ENCODE assay signal across 21 cellular contexts in the genomic region with DNA sequence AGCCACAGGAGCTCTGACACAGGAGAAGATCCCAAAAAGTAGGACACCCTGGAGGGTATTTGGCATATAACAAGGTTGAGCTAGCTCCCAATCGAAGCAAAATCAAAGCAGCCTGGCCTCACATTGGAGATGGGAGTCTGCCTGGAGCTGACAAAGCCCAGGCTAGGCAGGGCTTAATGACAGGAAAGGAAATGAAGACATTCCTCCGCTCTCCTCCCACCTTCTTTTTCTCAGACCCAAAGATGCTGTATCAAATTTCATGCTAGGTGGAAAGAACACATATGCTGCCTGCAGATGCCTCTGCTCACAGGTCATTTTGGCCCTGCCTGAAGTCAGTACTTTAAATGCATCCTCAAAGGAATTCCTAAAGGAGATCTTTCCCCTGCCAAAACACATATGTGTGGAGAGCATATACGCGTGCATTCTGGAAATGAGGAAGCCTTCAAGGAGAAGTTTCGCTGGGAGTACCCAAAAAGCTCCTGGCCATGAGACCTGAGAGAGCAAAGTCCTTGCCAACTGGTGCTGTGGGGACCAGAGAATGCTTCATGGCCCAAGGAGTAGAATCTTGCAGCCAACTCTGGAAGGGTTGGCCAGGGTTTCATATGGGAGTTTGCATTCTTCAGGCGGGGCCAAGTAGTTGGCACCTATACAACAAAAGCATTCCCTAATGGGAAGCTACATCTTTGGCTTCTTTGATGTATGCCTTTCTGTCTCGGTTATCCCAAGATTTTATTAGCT.
A peak's percentile ranks its signal among the peaks of the same experiment; 100 is the strongest.
DNase-seq lines count a peak whose midpoint lies in the region; ATAC-seq and TF ChIP-seq lines count a peak whose summit lies in the region.
"Had no signal": no experiment of that assay in that cellular context is flagged by ENCODE, and none has a peak within 500 bp of the region (broad histone marks: within the 10 kb centered on the region; RNA-seq: fewer than 3 reads in every experiment).

No MANE protein-coding gene starts in this region.

- intact Hi-C loops in ascending aorta (cut with DNase I), result no loop called here

- H3K4me3 ChIP-seq in HUES48 (ENCODE audit: low read depth, low read length) (no peak overlapping the region), astrocyte of the cerebellum (ENCODE audit: low read depth, low read length) (no peak overlapping the region), iPS DF 6.9 (ENCODE audit: low read length) (no peak overlapping the region), trophoblast cell (ENCODE audit: low read depth, low read length) (no peak overlapping the region), ascending aorta (no peak overlapping the region)
- H3K4me3 ChIP-seq: mucosa of descending colon, thoracic aorta had no signal

- H2AFZ ChIP-seq in trophoblast cell (ENCODE audit: insufficient read depth, low read length, poor library complexity), result no peak overlapping the region

- H2BK12ac ChIP-seq in trophoblast cell (ENCODE audit: low read length), result no peak overlapping the region

- H3K4me2 ChIP-seq in trophoblast cell (ENCODE audit: low read length), result peak overlapping the region; percentile 26

- in situ Hi-C loops in astrocyte of the cerebellum (cut with HindIII; ENCODE audit: low sequenced_read_pairs), result no loop called here

- H3K4me1 ChIP-seq in HUES48 (ENCODE audit: control insufficient read depth, insufficient read depth, low read length) (peaks cover 34% of the 10 kb centered on the region), iPS DF 6.9 (ENCODE audit: control insufficient read depth, insufficient read depth, low read length) (peaks cover 4% of the 10 kb centered on the region; the same call in 1 of the 2 replicates), trophoblast cell (ENCODE audit: control insufficient read depth in 1 of 2, insufficient read depth in 2 of 2, low read length in 2 of 2) (peaks cover 4 to 8% of the 10 kb centered on the region in 2 experiments), ascending aorta (no peaks in the 10 kb centered on the region)

- no peaks in the 10 kb centered on the region for H3K79me1 ChIP-seq in trophoblast cell (ENCODE audit: low read length)

- DNase-seq in astrocyte of the cerebellum (ENCODE audit: low read depth) (peak; percentile 46), iPS DF 6.9 (ENCODE audit: low read depth, low spot score) (peak; percentile 29), trophoblast cell (no peak), ascending aorta (ENCODE audit: low spot score in 2 of 2) (no peak)
- no peak for DNase-seq in activated CD4-positive, alpha-beta T cell treated with anti-CD3 and anti-CD28 coated beads, Interleukin-2, amount 50 U/mL, for 48 hours
- DNase-seq: activated CD4-positive, alpha-beta memory T cell treated with anti-CD3 and anti-CD28 coated beads, Interleukin-2, amount 10 ng/mL, durations not matched to agents 7 days and 5 days; activated naive CD4-positive, alpha-beta T cell treated with anti-CD3 and anti-CD28 coated beads, Interleukin-2, amount 10 ng/mL, durations not matched to agents 7 days and 5 days; DMS79 treated with DMSO at 0.1 percent for 48 hours; KG1; left colon; mucosa of descending colon; NCI-H1092 treated with DMSO at 0.1 percent for 48 hours; NCI-H69; retina; SHP77 treated with DMSO at 0.1 percent for 48 hours; stimulated activated CD4-positive, alpha-beta T cell treated with anti-CD3 and anti-CD28 coated beads, Interleukin-12 subunit alpha, Interleukin-12 subunit beta, amount 100 ng/mL, for 4 hours had no signal

- H2BK120ac ChIP-seq in trophoblast cell (ENCODE audit: insufficient read depth, low read length, poor library complexity), result no peak overlapping the region

- H2AK5ac ChIP-seq in trophoblast cell (ENCODE audit: low read length), result no peak overlapping the region

- H3K9me3 ChIP-seq in HUES48 (ENCODE audit: control insufficient read depth, insufficient read depth, low read length) (no peaks in the 10 kb centered on the region), iPS DF 6.9 (ENCODE audit: control insufficient read depth, insufficient read depth, low read length) (no peaks in the 10 kb centered on the region), trophoblast cell (ENCODE audit: insufficient read depth, low read depth, low read length) (no peaks in the 10 kb centered on the region), ascending aorta (no peaks in the 10 kb centered on the region)
- H3K9me3 ChIP-seq: mucosa of descending colon, neutrophil, thoracic aorta had no signal

- ATAC-seq in GM18867 (IDR thresholded peaks at IDR 0.05; ENCODE audit: unreplicated experiment), result no peak
- ATAC-seq: left colon, mucosa of descending colon had no signal

- no peak overlapping the region for H3K14ac ChIP-seq in trophoblast cell (ENCODE audit: low read length)

- H3K23ac ChIP-seq in trophoblast cell (ENCODE audit: low read length), result no peak overlapping the region

- peak overlapping the region; percentile 48 for H3K27ac ChIP-seq in HUES48 (ENCODE audit: low read depth, low read length)
- H3K27ac ChIP-seq in iPS DF 6.9 (ENCODE audit: low read length), result no peak overlapping the region
- H3K27ac ChIP-seq in trophoblast cell (ENCODE audit: low read depth, low read length), result peak overlapping the region; percentile 15
- H3K27ac ChIP-seq in ascending aorta, result no peak overlapping the region
- H3K27ac ChIP-seq: neutrophil, thoracic aorta, VCaP had no signal

- TF ChIP-seq CTCF in astrocyte of the cerebellum (IDR thresholded peaks at IDR 0.05; ENCODE audit: low read depth, low read length, missing control alignments) (no peak), ascending aorta (IDR thresholded peaks at IDR 0.05) (no peak)

- H4K12ac ChIP-seq in trophoblast cell (ENCODE audit: low read depth, low read length), result no peak overlapping the region

- no peak overlapping the region for H3K9ac ChIP-seq in HUES48 (ENCODE audit: low read depth, low read length)
- H3K9ac ChIP-seq in trophoblast cell (ENCODE audit: low read length), result no peak overlapping the region

- WGBS in iPS DF 6.9 (ENCODE audit: insufficient coverage, insufficient read length), result no CpG with 5 or more reads among the region's 7 CpGs
- no CpG with 5 or more reads among the region's 7 CpGs for WGBS in trophoblast cell (ENCODE audit: extremely low coverage, insufficient coverage, insufficient read length)

- no peaks in the 10 kb centered on the region for H3K36me3 ChIP-seq in HUES48 (ENCODE audit: control insufficient read depth, insufficient read depth, low read length)
- no peaks in the 10 kb centered on the region for H3K36me3 ChIP-seq in iPS DF 6.9 (ENCODE audit: control insufficient read depth, insufficient read depth, low read length)
- no peaks in the 10 kb centered on the region for H3K36me3 ChIP-seq in trophoblast cell (ENCODE audit: control insufficient read depth in 1 of 2, insufficient read depth in 2 of 2, low read length in 2 of 2)
- no peaks in the 10 kb centered on the region for H3K36me3 ChIP-seq in ascending aorta
- H3K36me3 ChIP-seq: neutrophil, thoracic aorta had no signal

- no peaks in the 10 kb centered on the region for H3K27me3 ChIP-seq in HUES48 (ENCODE audit: control insufficient read depth, insufficient read depth, low read length)
- no peaks in the 10 kb centered on the region for H3K27me3 ChIP-seq in iPS DF 6.9 (ENCODE audit: control insufficient read depth, insufficient read depth, low read length)
- no peaks in the 10 kb centered on the region for H3K27me3 ChIP-seq in trophoblast cell (ENCODE audit: insufficient read depth, low read length)
- H3K27me3 ChIP-seq in ascending aorta, result no peaks in the 10 kb centered on the region
- H3K27me3 ChIP-seq: neutrophil had no signal

- H2BK5ac ChIP-seq in trophoblast cell (ENCODE audit: low read depth, low read length, poor library complexity), result no peak overlapping the region

- H4K91ac ChIP-seq in trophoblast cell (ENCODE audit: low read depth, low read length), result no peak overlapping the region

- H3K18ac ChIP-seq in trophoblast cell (ENCODE audit: low read length), result no peak overlapping the region

- H4K8ac ChIP-seq in trophoblast cell (ENCODE audit: low read depth, low read length), result no peak overlapping the region

- H3K4ac ChIP-seq in trophoblast cell (ENCODE audit: low read depth, low read length), result no peak overlapping the region

- H3K79me2 ChIP-seq in trophoblast cell (ENCODE audit: control insufficient read depth, insufficient read depth, low read length, poor library complexity), result no peaks in the 10 kb centered on the region

Comparison
In these comparisons a context has a peak if more than half of its experiments do, and no peak if none do; other contexts are left out.
1. H3K27ac ChIP-seq: peak in HUES48 (single experiment) and trophoblast cell (single experiment); none in iPS DF 6.9 (single experiment) and ascending aorta (0 of 2).
2. DNase-seq: peak in astrocyte of the cerebellum (single experiment) and iPS DF 6.9 (single experiment); none in trophoblast cell (0 of 2), ascending aorta (0 of 2) and activated CD4-positive, alpha-beta T cell treated with anti-CD3 and anti-CD28 coated beads, Interleukin-2, amount 50 U/mL, for 48 hours (0 of 2).